Comparison of ENCODE assay signal across 22 cellular contexts in the genomic region with DNA sequence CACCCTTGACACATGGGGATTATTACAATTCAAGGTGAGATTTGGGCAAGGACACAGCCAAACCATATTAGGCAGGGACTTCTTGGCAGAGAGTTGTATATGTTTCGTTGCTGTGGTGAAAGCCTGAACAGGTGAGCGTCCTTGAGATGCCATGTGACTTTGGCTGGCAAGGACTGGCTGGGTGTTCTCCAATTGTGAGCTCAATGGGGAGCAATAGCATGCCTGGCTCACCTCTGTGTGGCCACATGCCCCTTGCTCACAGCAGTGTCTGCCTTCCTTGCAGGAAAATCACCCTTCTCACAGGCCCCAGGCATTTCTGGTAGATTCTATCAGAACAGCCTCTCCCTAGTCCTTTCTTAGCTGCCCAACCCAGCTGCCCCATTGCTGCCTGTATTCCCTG.
A peak's percentile ranks its signal among the peaks of the same experiment; 100 is the strongest.
DNase-seq lines count a peak whose midpoint lies in the region; ATAC-seq, FAIRE-seq and TF ChIP-seq lines count a peak whose summit lies in the region.
"Had no signal": no experiment of that assay in that cellular context is flagged by ENCODE, and none has a peak within 500 bp of the region (broad histone marks: within the 10 kb centered on the region; RNA-seq: fewer than 3 reads in every experiment).

No MANE protein-coding gene starts in this region.

- no peaks in the 10 kb centered on the region for H3K79me2 ChIP-seq in mammary epithelial cell (ENCODE audit: insufficient read depth, low read length)

- POLR2A ChIA-PET in MCF 10A (lab: Yijun Ruan, JAX): no interaction called here

- H3K9ac ChIP-seq in mammary epithelial cell (ENCODE audit: insufficient read depth, low read length): no peak overlapping the region

- H3K27ac Mint-ChIP-seq in MCF 10A (ENCODE audit: low read depth, unreplicated experiment): no peak overlapping the region
- H3K27ac Mint-ChIP-seq: activated CD8-positive, alpha-beta T cell treated with anti-CD3 and anti-CD28 coated beads, Interleukin-2, amount 10 ng/mL, durations not matched to agents 7 days and 5 days; activated naive CD4-positive, alpha-beta T cell treated with anti-CD3 and anti-CD28 coated beads for 36 hours; naive B cell; stimulated activated memory B cell treated with anti-CD40 and anti-IgM and Interleukin-4, amounts not matched to agents 10 μg/mL and 1 μg/mL and 100 μg/mL, for 72 hours had no signal

- H3K4me2 ChIP-seq in mammary epithelial cell (ENCODE audit: insufficient read depth, low read depth, low read length): no peak overlapping the region

- peaks cover 17% of the 10 kb centered on the region for H3K4me1 ChIP-seq in mammary epithelial cell (ENCODE audit: insufficient read depth, low read length)
- no peaks in the 10 kb centered on the region for H3K4me1 ChIP-seq in upper lobe of right lung
- H3K4me1 ChIP-seq: prostate gland had no signal

- peaks cover 2% of the 10 kb centered on the region for H3K36me3 ChIP-seq in mammary epithelial cell (ENCODE audit: insufficient read depth, low read length)
- peaks cover 22% of the 10 kb centered on the region for H3K36me3 ChIP-seq in upper lobe of right lung
- H3K36me3 ChIP-seq: neutrophil, prostate gland had no signal

- no peaks in the 10 kb centered on the region for H4K20me1 ChIP-seq in mammary epithelial cell (ENCODE audit: insufficient read depth, low read length)

- H3K4me1 Mint-ChIP-seq in MCF 10A (ENCODE audit: insufficient read depth, unreplicated experiment): peaks cover 15% of the 10 kb centered on the region
- H3K4me1 Mint-ChIP-seq: naive B cell; stimulated activated memory B cell treated with anti-CD40 and anti-IgM and Interleukin-4, amounts not matched to agents 10 μg/mL and 1 μg/mL and 100 μg/mL, for 72 hours had no signal

- H3K9me3 Mint-ChIP-seq in MCF 10A (ENCODE audit: unreplicated experiment): no peaks in the 10 kb centered on the region
- H3K9me3 Mint-ChIP-seq: activated naive CD4-positive, alpha-beta T cell treated with anti-CD3 and anti-CD28 coated beads for 36 hours had no signal

- TF ChIP-seq CTCF in MCF 10A (IDR thresholded peaks at IDR 0.05; ENCODE audit: unreplicated experiment): no peak
- no peak for TF ChIP-seq CTCF in mammary epithelial cell (conservative IDR thresholded peaks at IDR 0.05 in 1 of 2, IDR thresholded peaks at IDR 0.05 in 1 of 2; ENCODE audit: extremely low read depth in 1 of 2, insufficient read depth in 1 of 2, low read depth in 1 of 2, low read length in 2 of 2)
- no peak for TF ChIP-seq CTCF in upper lobe of right lung (IDR thresholded peaks at IDR 0.05)

- H3K27me3 ChIP-seq in mammary epithelial cell (ENCODE audit: insufficient read depth, low read length) (no peaks in the 10 kb centered on the region), upper lobe of right lung (no peaks in the 10 kb centered on the region)
- H3K27me3 ChIP-seq: neutrophil, SJCRH30 had no signal

- no peaks in the 10 kb centered on the region for H3K27me3 Mint-ChIP-seq in MCF 10A (ENCODE audit: insufficient read depth, unreplicated experiment)
- H3K27me3 Mint-ChIP-seq: naive B cell had no signal

- peaks cover 40% of the 10 kb centered on the region for H3K36me3 Mint-ChIP-seq in MCF 10A (ENCODE audit: insufficient read depth, unreplicated experiment)
- H3K36me3 Mint-ChIP-seq: stimulated activated memory B cell treated with anti-CD40 and anti-IgM and Interleukin-4, amounts not matched to agents 10 μg/mL and 1 μg/mL and 100 μg/mL, for 72 hours had no signal

- BruUV-seq in MCF 10A (replicated peaks; lab: Mats Ljungman, UMichigan): no TSS peak
- BruUV-seq in mammary epithelial cell (replicated peaks; lab: Mats Ljungman, UMichigan): no TSS peak

- ATAC-seq in Right ventricle myocardium superior (ENCODE audit: poor library complexity) (peak; percentile 81), upper lobe of right lung (peak; percentile 85), GM21576 (IDR thresholded peaks at IDR 0.05; ENCODE audit: unreplicated experiment) (no peak)
- ATAC-seq: activated CD8-positive, alpha-beta T cell treated with anti-CD3 and anti-CD28 coated beads, Interleukin-2, amount 10 ng/mL, durations not matched to agents 7 days and 5 days; stimulated activated memory B cell treated with anti-CD40 and anti-IgM and Interleukin-4, amounts not matched to agents 10 μg/mL and 1 μg/mL and 100 μg/mL, for 72 hours had no signal

- H3K9me3 ChIP-seq in mammary epithelial cell (replicated peaks; ENCODE audit: insufficient read depth, low read length): no peaks in the 10 kb centered on the region
- H3K9me3 ChIP-seq in upper lobe of right lung: no peaks in the 10 kb centered on the region
- H3K9me3 ChIP-seq: neutrophil, prostate gland had no signal

- FAIRE-seq in GM12892 (lab: Jason Lieb, UNC): no peak
- FAIRE-seq: HTR-8/SVneo had no signal

- H3K27ac ChIP-seq in mammary epithelial cell (ENCODE audit: insufficient read depth, low read depth, low read length): no peak overlapping the region
- H3K27ac ChIP-seq in upper lobe of right lung: no peak overlapping the region
- H3K27ac ChIP-seq: neutrophil, prostate gland, SJCRH30 had no signal

- no peak overlapping the region for H3K4me3 Mint-ChIP-seq in MCF 10A (ENCODE audit: unreplicated experiment)
- H3K4me3 Mint-ChIP-seq: activated CD8-positive, alpha-beta T cell treated with anti-CD3 and anti-CD28 coated beads, Interleukin-2, amount 10 ng/mL, durations not matched to agents 7 days and 5 days; activated naive CD4-positive, alpha-beta T cell treated with anti-CD3 and anti-CD28 coated beads for 36 hours; naive B cell; stimulated activated memory B cell treated with anti-CD40 and anti-IgM and Interleukin-4, amounts not matched to agents 10 μg/mL and 1 μg/mL and 100 μg/mL, for 72 hours had no signal

- CTCF ChIA-PET in MCF 10A (lab: Yijun Ruan, JAX) (interaction anchor here (0.6 kb wide), 1 partner anchor 26 kb away, joined by 3 read pairs; no protein-coding TSS in a partner anchor), mammary epithelial cell (lab: Charles Lee; ENCODE audit: low non-redundant PET) (no interaction called here)

- WGBS in mammary epithelial cell (ENCODE audit: low coverage, missing lambda C conversion rate): 60% methylated on average over 2 of the region's 2 CpGs

- H3K4me3 ChIP-seq in mammary epithelial cell (replicated peaks in 1 of 3; ENCODE audit: insufficient read depth in 1 of 3, low read depth in 2 of 3, low read length in 3 of 3): no peak overlapping the region
- no peak overlapping the region for H3K4me3 ChIP-seq in upper lobe of right lung
- H3K4me3 ChIP-seq: prostate gland, SJCRH30 had no signal

- in situ Hi-C loops in mammary epithelial cell (cut with MboI; ENCODE audit: low sequenced_read_pairs in 2 of 2): no loop called here

- DNase-seq in MCF 10A (ENCODE audit: unreplicated experiment) (peak; percentile 5), mammary epithelial cell (no peak), Right ventricle myocardium superior (peak; percentile 54), myocyte (ENCODE audit: low read depth) (peak; percentile 66), upper lobe of right lung (no peak), GM12892 (ENCODE audit: insufficient read length) (no peak), GM03348 (ENCODE audit: low spot score) (no peak)
- DNase-seq: activated CD8-positive, alpha-beta T cell treated with anti-CD3 and anti-CD28 coated beads, Interleukin-2, amount 10 ng/mL, durations not matched to agents 7 days and 5 days; activated naive CD4-positive, alpha-beta T cell treated with anti-CD3 and anti-CD28 coated beads for 36 hours; GDM1; KG1; MM.1S; naive B cell; NCI-H2081; NCI-H82; SJCRH30; SW 1271 had no signal

- dilution Hi-C loops in mammary epithelial cell (cut with HindIII; ENCODE audit: low sequenced_read_pairs): no loop called here

- intact Hi-C loops in MCF 10A (cut with micrococcal nuclease) (no loop called here), mammary epithelial cell (cut with micrococcal nuclease) (no loop called here), Right ventricle myocardium superior (cut with DNase I) (no loop called here), upper lobe of right lung (cut with DNase I) (no loop called here)

- no peak for TF ChIP-seq POLR2A in GM12892 (IDR thresholded peaks at IDR 0.05; ENCODE audit: low read depth, low read length)

- no peak overlapping the region for H2AFZ ChIP-seq in mammary epithelial cell (ENCODE audit: low read depth, low read length)

Comparison
In these comparisons a context has a peak if more than half of its experiments do, and no peak if none do; other contexts are left out.
1. DNase-seq: peak in MCF 10A (single experiment), Right ventricle myocardium superior (single experiment) and myocyte (single experiment); none in mammary epithelial cell (single experiment), upper lobe of right lung (single experiment), GM12892 (single experiment) and GM03348 (single experiment).